In the genomic region with DNA sequence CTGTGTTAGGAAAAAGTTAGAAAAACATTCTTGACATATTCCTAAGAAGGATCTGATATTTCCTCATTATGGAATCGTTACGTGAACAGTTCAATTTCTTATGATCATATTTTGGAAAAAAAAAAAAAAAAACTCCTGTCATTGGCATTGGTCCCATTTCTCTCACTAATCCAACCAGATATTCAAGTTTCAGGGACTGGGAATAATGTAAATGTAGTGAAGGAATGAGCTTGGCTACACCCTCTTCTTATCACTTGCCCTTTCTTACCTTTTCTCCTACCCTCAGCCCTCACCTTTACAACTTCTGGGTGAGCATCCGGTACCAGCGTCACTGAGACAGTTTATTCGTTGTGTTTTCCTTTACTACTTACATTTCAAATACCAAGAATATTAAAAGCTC, we compare ENCODE assay signal across 30 cellular contexts.
"Had no signal": no experiment of that assay in that cellular context is flagged by ENCODE, and none has a peak within 500 bp of the region (broad histone marks: within the 10 kb centered on the region; RNA-seq: fewer than 3 reads in every experiment).

No MANE protein-coding gene starts in this region.

- H3K4me3 ChIP-seq: coronary artery, esophagus squamous epithelium, heart right ventricle, lung, psoas muscle, sigmoid colon, spleen, testis, tibial artery, upper lobe of right lung, uterus had no signal

- H3K27ac Mint-ChIP-seq: immature natural killer cell; memory B cell; naive thymus-derived CD4-positive, alpha-beta T cell; nephron; stimulated activated memory B cell treated with anti-CD40 and anti-IgM and Interleukin-4, amounts not matched to agents 10 μg/mL and 1 μg/mL and 100 μg/mL, for 72 hours had no signal

- H3K27me3 Mint-ChIP-seq: memory B cell; naive thymus-derived CD4-positive, alpha-beta T cell; stimulated activated memory B cell treated with anti-CD40 and anti-IgM and Interleukin-4, amounts not matched to agents 10 μg/mL and 1 μg/mL and 100 μg/mL, for 72 hours had no signal

- H3K27ac ChIP-seq: coronary artery, esophagus squamous epithelium, heart right ventricle, psoas muscle, sigmoid colon, spleen, testis, tibial artery, upper lobe of right lung, uterus had no signal

- DNase-seq: dermis blood vessel endothelial cell; effector memory CD4-positive, alpha-beta T cell; erythroblast; esophagus squamous epithelium; foreskin melanocyte; glutamatergic neuron; heart right ventricle; hippocampal formation; immature natural killer cell; left ventricle myocardium superior; naive thymus-derived CD4-positive, alpha-beta T cell; nucleus accumbens; psoas muscle; right cardiac atrium; sigmoid colon; spleen; stimulated activated CD4-positive, alpha-beta T cell treated with anti-CD3 and anti-CD28 coated beads, Interleukin-4, amount 100 ng/mL, for 4 hours; stimulated activated naive CD8-positive, alpha-beta T cell treated with anti-CD3 and anti-CD28 coated beads, Interleukin-15, Interleukin-2, amounts not matched to agents 100 U/mL and 50 U/mL, for 24 hours; substantia nigra; testis; tibial artery; upper lobe of right lung; uterus had no signal

- H3K27me3 ChIP-seq: esophagus squamous epithelium, heart right ventricle, sigmoid colon, spleen, testis, tibial artery, upper lobe of right lung, uterus had no signal

- H3K9me3 ChIP-seq: esophagus squamous epithelium, heart right ventricle, psoas muscle, sigmoid colon, spleen, testis, tibial artery, upper lobe of right lung, uterus had no signal

- H3K4me3 Mint-ChIP-seq: immature natural killer cell; memory B cell; naive thymus-derived CD4-positive, alpha-beta T cell; nephron; stimulated activated memory B cell treated with anti-CD40 and anti-IgM and Interleukin-4, amounts not matched to agents 10 μg/mL and 1 μg/mL and 100 μg/mL, for 72 hours had no signal

- FAIRE-seq: endothelial cell of umbilical vein, keratinocyte had no signal

- H3K4me1 Mint-ChIP-seq: immature natural killer cell; memory B cell; naive thymus-derived CD4-positive, alpha-beta T cell; nephron; stimulated activated memory B cell treated with anti-CD40 and anti-IgM and Interleukin-4, amounts not matched to agents 10 μg/mL and 1 μg/mL and 100 μg/mL, for 72 hours had no signal

- H3K36me3 Mint-ChIP-seq: immature natural killer cell; memory B cell; naive thymus-derived CD4-positive, alpha-beta T cell; stimulated activated memory B cell treated with anti-CD40 and anti-IgM and Interleukin-4, amounts not matched to agents 10 μg/mL and 1 μg/mL and 100 μg/mL, for 72 hours had no signal

- H3K9me3 Mint-ChIP-seq: memory B cell; nephron; stimulated activated memory B cell treated with anti-CD40 and anti-IgM and Interleukin-4, amounts not matched to agents 10 μg/mL and 1 μg/mL and 100 μg/mL, for 72 hours had no signal

- H3K4me1 ChIP-seq: esophagus squamous epithelium, heart right ventricle, psoas muscle, sigmoid colon, spleen, testis, tibial artery, upper lobe of right lung, uterus had no signal

- H3K36me3 ChIP-seq: esophagus squamous epithelium, heart right ventricle, sigmoid colon, spleen, tibial artery, upper lobe of right lung, uterus had no signal
